In genomic region chr10:43314626-43315025, GRCh38 we compare ENCODE assay signal across 1 cellular context.
TF ChIP-seq lines count a peak whose summit lies in the region.

No MANE protein-coding gene starts in this region.

TF ChIP-seq in HepG2, 621 proteins besides CTCF, POLR2A, EP300 and RAD21:
- TF ChIP-seq NFKBIZ (CRISPR knock-in tag; IDR thresholded peaks at IDR 0.05) (no peak), ZNF484 (CRISPR knock-in tag; IDR thresholded peaks at IDR 0.05; ENCODE audit: borderline replicate concordance, low read depth) (no peak), RAD51 (IDR thresholded peaks at IDR 0.05; ENCODE audit: borderline replicate concordance) (no peak), MED1 (CRISPR knock-in tag; IDR thresholded peaks at IDR 0.05) (no peak), CHCHD3 (CRISPR knock-in tag; IDR thresholded peaks at IDR 0.05) (no peak), BRCA1 (CRISPR knock-in tag; IDR thresholded peaks at IDR 0.05) (no peak), ZNF577 (CRISPR knock-in tag; IDR thresholded peaks at IDR 0.05; ENCODE audit: borderline replicate concordance, low read depth) (no peak), STAT5B (CRISPR knock-in tag; IDR thresholded peaks at IDR 0.05) (no peak), ZNF430 (CRISPR knock-in tag; IDR thresholded peaks at IDR 0.05) (no peak), KLF6 (CRISPR knock-in tag; IDR thresholded peaks at IDR 0.05) (no peak), GTF3A (CRISPR knock-in tag; conservative IDR thresholded peaks at IDR 0.05) (no peak)
- TF ChIP-seq, protein P1, sequence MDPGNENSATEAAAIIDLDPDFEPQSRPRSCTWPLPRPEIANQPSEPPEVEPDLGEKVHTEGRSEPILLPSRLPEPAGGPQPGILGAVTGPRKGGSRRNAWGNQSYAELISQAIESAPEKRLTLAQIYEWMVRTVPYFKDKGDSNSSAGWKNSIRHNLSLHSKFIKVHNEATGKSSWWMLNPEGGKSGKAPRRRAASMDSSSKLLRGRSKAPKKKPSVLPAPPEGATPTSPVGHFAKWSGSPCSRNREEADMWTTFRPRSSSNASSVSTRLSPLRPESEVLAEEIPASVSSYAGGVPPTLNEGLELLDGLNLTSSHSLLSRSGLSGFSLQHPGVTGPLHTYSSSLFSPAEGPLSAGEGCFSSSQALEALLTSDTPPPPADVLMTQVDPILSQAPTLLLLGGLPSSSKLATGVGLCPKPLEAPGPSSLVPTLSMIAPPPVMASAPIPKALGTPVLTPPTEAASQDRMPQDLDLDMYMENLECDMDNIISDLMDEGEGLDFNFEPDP (CRISPR knock-in tag; conservative IDR thresholded peaks at IDR 0.05), result no peak
